Comparison of ENCODE assay signal across 12 cellular contexts in the genomic region with DNA sequence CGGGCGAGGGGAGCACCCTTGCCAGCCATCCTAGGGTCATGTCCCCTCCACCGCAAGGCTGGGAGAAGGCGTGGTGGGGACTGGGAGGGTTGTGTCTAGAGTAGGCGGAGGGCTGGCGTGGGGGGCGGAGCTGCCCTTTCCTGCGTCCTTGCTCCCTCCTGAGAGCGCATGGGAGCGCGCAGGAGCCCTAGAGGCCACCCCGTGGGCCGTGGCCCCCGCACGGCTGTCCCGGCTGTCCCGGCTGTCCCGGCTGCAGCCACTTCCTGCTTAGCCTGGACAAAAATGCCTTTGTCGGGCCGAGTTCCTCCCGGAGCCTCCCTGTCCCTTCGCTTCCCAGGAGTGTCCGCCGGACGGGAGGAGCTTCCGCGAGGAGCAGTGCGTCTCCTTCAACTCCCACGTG. TPM values are rescaled to one million over a fixed set of nuclear protein-coding genes. Genes with fewer than 3 reads are reported as not detected.
A peak's percentile ranks its signal among the peaks of the same experiment; 100 is the strongest.
DNase-seq lines count a peak whose midpoint lies in the region; ATAC-seq and TF ChIP-seq lines count a peak whose summit lies in the region.
"Had no signal": no experiment of that assay in that cellular context is flagged by ENCODE, and none has a peak within 500 bp of the region (broad histone marks: within the 10 kb centered on the region; RNA-seq: fewer than 3 reads in every experiment).

No MANE protein-coding gene starts in this region.

- TF ChIP-seq CTCF in GM13976 (IDR thresholded peaks at IDR 0.05; ENCODE audit: borderline replicate concordance, control extremely low read depth, extremely low read depth, insufficient read depth, missing control alignments), result no peak

- intact Hi-C loops in sciatic nerve (cut with DNase I), result loop anchor here (10.0 kb wide), 1 partner anchor 175 kb away; no protein-coding TSS in a partner anchor

- ATAC-seq in sciatic nerve (peak; percentile 57), HG03442 (IDR thresholded peaks at IDR 0.05; ENCODE audit: unreplicated experiment) (no peak)
- ATAC-seq: natural killer cell treated with Interleukin-12 subunit alpha and Interleukin-12 subunit beta and Interleukin-15 and Interleukin-18, amount 100 ng/mL, for 72 hours had no signal

- DNase-seq in ELF-1 (ENCODE audit: low read depth, low spot score) (peak; percentile 76), iPS-NIHi7 (ENCODE audit: extremely low spot score) (peak; percentile 49), sciatic nerve (ENCODE audit: low spot score) (no peak), HK-2 (ENCODE audit: unreplicated experiment) (no peak), GM13976 (ENCODE audit: low spot score) (no peak)
- no peak for DNase-seq in effector CD8-positive, alpha-beta T cell (lab: John Stamatoyannopoulos, UW)
- DNase-seq: NCI-H2081 treated with DMSO at 0.1 percent for 48 hours; stimulated activated CD4-positive, alpha-beta T cell treated with anti-CD3 and anti-CD28 coated beads, Interleukin-2, amount 100 ng/mL, for 48 hours had no signal

- H3K27ac ChIP-seq in cingulate gyrus (ENCODE audit: low read depth, low read length), result peak overlapping the region; percentile 39

- in situ Hi-C loops in GM13976 (cut with MboI; ENCODE audit: low sequenced_read_pairs, unreplicated experiment), result loop anchor here (25.0 kb wide), 1 partner anchor 198 kb away; the partner anchor contains the start of gene SARDH

RNA-seq across cellular contexts. Expression of gene ADAMTSL2, which starts 4.9 kb away (rescaled TPM):
- total RNA-seq in sciatic nerve, result 22.3 TPM
- total RNA-seq: natural killer cell treated with Interleukin-12 subunit alpha and Interleukin-12 subunit beta and Interleukin-15 and Interleukin-18, amount 100 ng/mL, for 72 hours had no signal

RNA-seq across cellular contexts. Expression of gene MYMK, which starts 14.7 kb away (rescaled TPM):
- not detected for total RNA-seq in sciatic nerve
- total RNA-seq: natural killer cell treated with Interleukin-12 subunit alpha and Interleukin-12 subunit beta and Interleukin-15 and Interleukin-18, amount 100 ng/mL, for 72 hours; ureter had no signal

Comparison
In these comparisons a context has a peak if more than half of its experiments do, and no peak if none do; other contexts are left out.
1. DNase-seq: peak in ELF-1 (single experiment) and iPS-NIHi7 (single experiment); none in sciatic nerve (single experiment), HK-2 (single experiment), GM13976 (single experiment) and effector CD8-positive, alpha-beta T cell (single experiment).